In genomic region chr1:201739054-201739453, GRCh38 we compare ENCODE assay signal across 8 cellular contexts.
DNase-seq lines count a peak whose midpoint lies in the region; ATAC-seq and TF ChIP-seq lines count a peak whose summit lies in the region.

No MANE protein-coding gene starts in this region.

- no peak for DNase-seq in AG04449 (ENCODE audit: low read depth, low spot score)
- DNase-seq in NCI-H1105 treated with DMSO at 0.1 percent for 48 hours (lab: John Stamatoyannopoulos, UW) = peak; percentile 59
- no peak for DNase-seq in natural killer cell
- no peak for DNase-seq in stimulated activated CD4-positive, alpha-beta T cell treated with anti-CD3 and anti-CD28 coated beads, Interleukin-4, amount 100 ng/mL, for 4 hours
- no peak for DNase-seq in amniotic stem cell (lab: John Stamatoyannopoulos, UW)
- no peak for DNase-seq in posterior cingulate gyrus

- no peaks in the 10 kb centered on the region for H3K27me3 ChIP-seq in endocrine pancreas (ENCODE audit: control insufficient read depth, insufficient read depth, low read length)

- CTCF ChIA-PET in AG04449 (lab: Yijun Ruan, JAX) = interaction anchor here (1.2 to 4.8 kb wide), 2 partner anchors 31 to 55 kb away, joined by 3 to 24 read pairs; no protein-coding TSS in a partner anchor

- H3K4me1 ChIP-seq in endocrine pancreas (ENCODE audit: control insufficient read depth, insufficient read depth, low read length) = no peaks in the 10 kb centered on the region

- intact Hi-C loops in natural killer cell (cut with micrococcal nuclease) (no loop called here), posterior cingulate gyrus (cut with DNase I) (no loop called here)

- H3K9me3 Mint-ChIP-seq in natural killer cell = no peaks in the 10 kb centered on the region

- H3K9ac ChIP-seq in endocrine pancreas (ENCODE audit: control insufficient read depth, insufficient read depth, low read length) = peak overlapping the region; percentile 31

- POLR2A ChIA-PET in AG04449 (lab: Yijun Ruan, JAX) = no interaction called here

- no peak for TF ChIP-seq CTCF in AG04449 (IDR thresholded peaks at IDR 0.05; ENCODE audit: insufficient read depth, low read length, missing control alignments)
- TF ChIP-seq CTCF in natural killer cell (IDR thresholded peaks at IDR 0.05) = no peak

- no peak overlapping the region for H3K27ac Mint-ChIP-seq in natural killer cell

- no peaks in the 10 kb centered on the region for H3K36me3 ChIP-seq in endocrine pancreas (ENCODE audit: control insufficient read depth, insufficient read depth, low read length)

- H3K4me3 ChIP-seq in AG04449 (ENCODE audit: low read depth, low read length) (peak overlapping the region; percentile 76), endocrine pancreas (ENCODE audit: control insufficient read depth, insufficient read depth, low read length) (peak overlapping the region; percentile 11)

- ATAC-seq in natural killer cell (no peak), HG02981 (IDR thresholded peaks at IDR 0.05; ENCODE audit: unreplicated experiment) (no peak)

- H3K4me3 Mint-ChIP-seq in natural killer cell = peak overlapping the region; percentile 86

- H3K4me1 Mint-ChIP-seq in natural killer cell = peaks cover 5 to 26% of the 10 kb centered on the region in 2 donors

- H3K9me3 ChIP-seq in endocrine pancreas (ENCODE audit: control insufficient read depth, low read length) = no peaks in the 10 kb centered on the region

- H3K36me3 Mint-ChIP-seq in natural killer cell = no peaks in the 10 kb centered on the region

- H3K27me3 Mint-ChIP-seq in natural killer cell (ENCODE audit: low read depth in 2 of 2) = peaks cover 33 to 35% of the 10 kb centered on the region in 2 donors
